8 cellular contexts compared by ENCODE assay signal in genomic region chr19:19034204-19034624, GRCh38. TPM values are rescaled to one million over a fixed set of nuclear protein-coding genes. Genes with fewer than 3 reads are reported as not detected.
DNase-seq lines count a peak whose midpoint lies in the region; ATAC-seq, FAIRE-seq and TF ChIP-seq lines count a peak whose summit lies in the region.

No MANE protein-coding gene starts in this region.

- TF ChIP-seq CTCF in GM13977 (IDR thresholded peaks at IDR 0.05; ENCODE audit: extremely low read depth, insufficient read depth, missing control alignments) (no peak), H1 (IDR thresholded peaks at IDR 0.05; ENCODE audit: control extremely low read depth in 1 of 3, insufficient read depth in 1 of 3, low read depth in 1 of 3, low read length in 3 of 3) (no peak)

- no peak overlapping the region for H3K23ac ChIP-seq in H1 (ENCODE audit: insufficient read length)

- FAIRE-seq in H1 (lab: Jason Lieb, UNC) = no peak

- TF ChIP-seq RAD21 in H1 (IDR thresholded peaks at IDR 0.05 in 1 of 2, conservative IDR thresholded peaks at IDR 0.05 in 1 of 2; ENCODE audit: low read depth in 2 of 2, low read length in 2 of 2) = no peak

- no peak overlapping the region; the same call in 1 of the 2 replicates for H3K18ac ChIP-seq in H1 (ENCODE audit: extremely low read depth, low read length)

- H3K27ac ChIP-seq in H1 (ENCODE audit: low read depth, low read length) (no peak overlapping the region), muscle layer of duodenum (ENCODE audit: low read length) (peak overlapping the region; percentile 58)

- H4K8ac ChIP-seq in H1 (ENCODE audit: extremely low read depth, insufficient read depth, low read length) = no peak overlapping the region

- ATAC-seq in GM21526 (IDR thresholded peaks at IDR 0.05; ENCODE audit: low FRiP score, unreplicated experiment) = no peak

- peaks cover 23% of the 10 kb centered on the region for H3K79me1 ChIP-seq in H1 (ENCODE audit: low read depth, low read length)

- CTCF ChIA-PET in H1 (lab: Charles Lee; ENCODE audit: partially characterized antibody) = interaction anchor here (0.7 to 5.0 kb wide), 3 partner anchors 15 to 23 kb away, joined by 3 to 18 read pairs (median 4); no protein-coding TSS in a partner anchor

- H3K9ac ChIP-seq in H1 (replicated peaks in 1 of 4; ENCODE audit: extremely low read depth in 1 of 4, low read depth in 3 of 4, low read length in 3 of 4) = peak overlapping the region in 1 of 4 experiments; percentile 84; a peak in 4 of 7 replicates

- H2AFZ ChIP-seq in H1 (ENCODE audit: low read length) = no peak overlapping the region

- H3K4me2 ChIP-seq in H1 (ENCODE audit: insufficient read depth in 1 of 2, low read depth in 2 of 2, low read length in 2 of 2) = peak overlapping the region; percentile 85 to 87

- no peak for TF ChIP-seq POLR2A in H1 (IDR thresholded peaks at IDR 0.05; ENCODE audit: control extremely low read depth in 1 of 2, low read depth in 2 of 2, low read length in 2 of 2)

- H4K91ac ChIP-seq in H1 (replicated peaks; ENCODE audit: insufficient read length, low read length) = no peak overlapping the region

- peak overlapping the region; percentile 87 for H3K4ac ChIP-seq in H1 (replicated peaks; ENCODE audit: insufficient read length, low read depth, low read length)

- no peak overlapping the region for H2AK5ac ChIP-seq in H1 (ENCODE audit: low read depth, low read length)

- 10% methylated on average over 10 of the region's 10 CpGs; no CpG with 5 or more reads in 1 of the 2 experiments for WGBS in H1 (ENCODE audit: extremely low coverage in 1 of 2, insufficient coverage in 1 of 2, insufficient read length in 1 of 2, insufficient replicate concordance in 2 of 2, low coverage in 1 of 2, low lambda C conversion rate in 2 of 2, missing lambda C conversion rate in 1 of 2), 2 experiments

- no peak overlapping the region for H3K14ac ChIP-seq in H1 (ENCODE audit: insufficient read length)

- peaks cover 7% of the 10 kb centered on the region for H3K23me2 ChIP-seq in H1 (ENCODE audit: low read depth, low read length)

- 0 out of 2 replicates have a peak overlapping the region, but pooled peaks have one; percentile 18 for H2BK5ac ChIP-seq in H1 (ENCODE audit: low read depth, low read length)

- H3K4me3 ChIP-seq in H1 (ENCODE audit: extremely low read depth in 1 of 4, insufficient read depth in 2 of 4, low read depth in 3 of 4, low read length in 4 of 4) = peak overlapping the region; percentile 80 to 98 (median 86)
- H3K4me3 ChIP-seq in muscle layer of duodenum (ENCODE audit: low read depth in 1 of 2, low read length in 2 of 2) = peak overlapping the region; percentile 67 to 91

- H2BK20ac ChIP-seq in H1 (ENCODE audit: low read length) = no peak overlapping the region

- peak overlapping the region; percentile 60 for H3K56ac ChIP-seq in H1 (replicated peaks; ENCODE audit: insufficient read length, low read depth, low read length)

- H2BK120ac ChIP-seq in H1 (replicated peaks; ENCODE audit: low read depth, low read length) = no peak overlapping the region

- H2BK15ac ChIP-seq in H1 (ENCODE audit: low read length) = no peak overlapping the region

- H3K36me3 ChIP-seq in H1 (ENCODE audit: control insufficient read depth in 2 of 4, insufficient read depth in 4 of 4, low read length in 3 of 4) (peaks cover 6 to 25% (median 19%) of the 10 kb centered on the region in 4 experiments), muscle layer of duodenum (ENCODE audit: control insufficient read depth in 1 of 2, insufficient read depth in 2 of 2, low read length in 2 of 2) (peaks cover 0 to 11% of the 10 kb centered on the region in 2 donors)

- H3K4me1 ChIP-seq in H1 (replicated peaks in 1 of 4; ENCODE audit: control insufficient read depth in 3 of 4, insufficient read depth in 4 of 4, low read length in 3 of 4) = peaks cover 0 to 3% (median 3%) of the 10 kb centered on the region in 4 experiments; a peak in 3 of 7 replicates
- peaks cover 0 to 20% of the 10 kb centered on the region in 2 donors for H3K4me1 ChIP-seq in muscle layer of duodenum (ENCODE audit: control insufficient read depth in 1 of 2, insufficient read depth in 2 of 2, low read length in 2 of 2)

- H4K20me1 ChIP-seq in H1 (replicated peaks in 1 of 2; ENCODE audit: control insufficient read depth in 1 of 2, insufficient read depth in 2 of 2, low read length in 2 of 2) = peaks cover 13 to 15% of the 10 kb centered on the region in 2 experiments

- peak overlapping the region; percentile 14 for H4K5ac ChIP-seq in H1 (ENCODE audit: insufficient read length, low read depth, low read length)

- DNase-seq in GM13977 (ENCODE audit: low spot score) (peak; percentile 84), HS-27A (ENCODE audit: low read depth) (peak; percentile 41), NOMO-1 treated with DMSO at 0.1 percent for 48 hours (lab: John Stamatoyannopoulos, UW; ENCODE audit: unreplicated experiment) (peak; percentile 95), H1 (ENCODE audit: low read depth in 1 of 2, low spot score in 2 of 2) (peak; percentile 36 to 66)
- DNase-seq in activated CD8-positive, alpha-beta memory T cell treated with anti-CD3 and anti-CD28 coated beads for 1 hour (ENCODE audit: extremely low read depth in 1 of 2, low read depth in 1 of 2) = peak; percentile 25 to 38
- DNase-seq in stimulated activated CD8-positive, alpha-beta memory T cell treated with anti-CD3 and anti-CD28 coated beads, Interleukin-7, amount 100 ng/mL, for 4 hours (ENCODE audit: low read depth in 2 of 2) = peak; percentile 56 to 73

- H3K79me2 ChIP-seq in H1 (ENCODE audit: control insufficient read depth in 1 of 2, insufficient read depth in 2 of 2, low read length in 2 of 2) = peaks cover 7 to 68% of the 10 kb centered on the region in 2 experiments; a peak in 3 of 4 replicates

- no peak for TF ChIP-seq EP300 in H1 (IDR thresholded peaks at IDR 0.05; ENCODE audit: borderline replicate concordance in 1 of 2, low read depth in 2 of 2, low read length in 2 of 2)

- no peaks in the 10 kb centered on the region for H3K27me3 ChIP-seq in H1 (replicated peaks in 1 of 4; ENCODE audit: control insufficient read depth in 3 of 4, extremely low read depth in 1 of 4, insufficient read depth in 3 of 4, low read length in 3 of 4)
- no peaks in the 10 kb centered on the region for H3K27me3 ChIP-seq in muscle layer of duodenum (ENCODE audit: low read depth, low read length)

- H3K9me3 ChIP-seq in H1 (ENCODE audit: insufficient read depth in 2 of 2, low read depth in 1 of 2, low read length in 1 of 2) = peaks cover 12 to 13% of the 10 kb centered on the region in 2 experiments
- H3K9me3 ChIP-seq in muscle layer of duodenum (ENCODE audit: control insufficient read depth in 1 of 2, low read length in 2 of 2) = no peaks in the 10 kb centered on the region

- POLR2A ChIA-PET in H1 (lab: Charles Lee; ENCODE audit: partially characterized antibody) = interaction anchor here (1.4 kb wide), 1 partner anchor 101 kb away, joined by 4 read pairs; no protein-coding TSS in a partner anchor

- in situ Hi-C loops in GM13977 (cut with MboI; ENCODE audit: low pct_unique_long_range_greater_than_20kb, low sequenced_read_pairs, unreplicated experiment) = no loop called here

- no peak overlapping the region for H2BK12ac ChIP-seq in H1 (ENCODE audit: low read depth, low read length)

TF ChIP-seq in H1, 55 proteins besides CTCF, POLR2A, EP300 and RAD21 (continues in another document):
- TF ChIP-seq CBX5 (IDR thresholded peaks at IDR 0.05; ENCODE audit: low read depth, low read length) = no peak
- no peak for TF ChIP-seq BCL11A (IDR thresholded peaks at IDR 0.05; ENCODE audit: low read depth in 2 of 2, low read length in 2 of 2)
- TF ChIP-seq EGR1 (IDR thresholded peaks at IDR 0.05; ENCODE audit: borderline replicate concordance, low read depth, low read length) = no peak
- peak; percentile 77 for TF ChIP-seq SAP30 (IDR thresholded peaks at IDR 0.05; ENCODE audit: insufficient read depth, insufficient replicate concordance, low read length)
- TF ChIP-seq TCF12 (IDR thresholded peaks at IDR 0.05; ENCODE audit: low read depth, low read length) = no peak
- peak; percentile 47; the same call in 1 of the 2 replicates for TF ChIP-seq MAX (IDR thresholded peaks at IDR 0.05)

RNA-seq across cellular contexts. Expression of gene ARMC6, which starts 0.8 kb away (rescaled TPM):
- 68.3 and 73.7 TPM in 2 replicates for total RNA-seq in H1 (2021; fragmentation: NEBNext Ultra II Directional; extraction: Animal tissue kit (Norgen Biotek cat#: 25700))
- polyA plus RNA-seq in H1 (2011; rRNA removed) = 67.1 and 87.0 TPM in 2 replicates
- 81.6 TPM for polyA plus RNA-seq in H1 (2011; cell fraction: cytosol; rRNA removed)
- polyA plus RNA-seq in H1 (2011; cell fraction: nucleus; rRNA removed) = 85.0 TPM
- 64.7 to 67.4 TPM (median 66.0 TPM) in 4 replicates for polyA plus RNA-seq in H1 (2012, experiment 1 of 2)
- polyA plus RNA-seq in H1 (2012, experiment 2 of 2) = 71.8 TPM
- polyA plus RNA-seq in H1 (2013, experiment 1 of 2) = 29.2 TPM
- 30.1 TPM for polyA plus RNA-seq in H1 (2013, experiment 2 of 2)
- polyA minus RNA-seq in H1 (2011; rRNA and poly(A)+ RNA removed) = 70.4 and 79.2 TPM in 2 replicates
- 56.6 TPM for polyA minus RNA-seq in H1 (2011; cell fraction: cytosol; rRNA and poly(A)+ RNA removed)
- polyA minus RNA-seq in H1 (2011; cell fraction: nucleus; rRNA and poly(A)+ RNA removed) = 44.6 TPM

RNA-seq across cellular contexts. Expression of gene SUGP2, which starts 0.9 kb away (rescaled TPM):
- 106 and 114 TPM in 2 replicates for total RNA-seq in H1 (2021; fragmentation: NEBNext Ultra II Directional; extraction: Animal tissue kit (Norgen Biotek cat#: 25700))
- polyA plus RNA-seq in H1 (2011; rRNA removed) = 57.7 and 76.6 TPM in 2 replicates
- 111 TPM for polyA plus RNA-seq in H1 (2011; cell fraction: cytosol; rRNA removed)
- polyA plus RNA-seq in H1 (2011; cell fraction: nucleus; rRNA removed) = 292 TPM
- 78.9 to 101 TPM (median 93.9 TPM) in 4 replicates for polyA plus RNA-seq in H1 (2012, experiment 1 of 2)
- polyA plus RNA-seq in H1 (2012, experiment 2 of 2) = 16.4 TPM
- 104 TPM for polyA plus RNA-seq in H1 (2013, experiment 1 of 2)
- polyA plus RNA-seq in H1 (2013, experiment 2 of 2) = 87.0 TPM
- polyA minus RNA-seq in H1 (2011; rRNA and poly(A)+ RNA removed) = 45.0 and 55.2 TPM in 2 replicates
- 33.8 TPM for polyA minus RNA-seq in H1 (2011; cell fraction: cytosol; rRNA and poly(A)+ RNA removed)
- polyA minus RNA-seq in H1 (2011; cell fraction: nucleus; rRNA and poly(A)+ RNA removed) = 74.1 TPM

RNA-seq across cellular contexts. Expression of gene SLC25A42, which starts 29.6 kb away (rescaled TPM):
- total RNA-seq in H1 (2021; fragmentation: NEBNext Ultra II Directional; extraction: Animal tissue kit (Norgen Biotek cat#: 25700)) = 4.1 and 6.2 TPM in 2 replicates
- polyA plus RNA-seq in H1 (2011; rRNA removed) = 5.9 and 10.5 TPM in 2 replicates
- polyA plus RNA-seq in H1 (2011; cell fraction: cytosol; rRNA removed) = 8.0 TPM
- polyA plus RNA-seq in H1 (2011; cell fraction: nucleus; rRNA removed) = 23.0 TPM
- 5.2 to 8.6 TPM (median 7.7 TPM) in 4 replicates for polyA plus RNA-seq in H1 (2012, experiment 1 of 2)
- polyA plus RNA-seq in H1 (2012, experiment 2 of 2) = 7.8 TPM
- 5.2 TPM for polyA plus RNA-seq in H1 (2013, experiment 1 of 2)
- 4.3 TPM for polyA plus RNA-seq in H1 (2013, experiment 2 of 2)
- 3.4 and 6.9 TPM in 2 replicates for polyA minus RNA-seq in H1 (2011; rRNA and poly(A)+ RNA removed)
- 3.6 TPM for polyA minus RNA-seq in H1 (2011; cell fraction: cytosol; rRNA and poly(A)+ RNA removed)
- 5.3 TPM for polyA minus RNA-seq in H1 (2011; cell fraction: nucleus; rRNA and poly(A)+ RNA removed)

Comparison
In these comparisons a context has a peak if more than half of its experiments do, and no peak if none do; other contexts are left out.
1. DNase-seq: peak in every context shown above with its lines; median percentile 95 in NOMO-1 treated with DMSO at 0.1 percent for 48 hours; 84 in GM13977; 64 in stimulated activated CD8-positive, alpha-beta memory T cell treated with anti-CD3 and anti-CD28 coated beads, Interleukin-7, amount 100 ng/mL, for 4 hours; 51 in H1; 41 in HS-27A; 32 in activated CD8-positive, alpha-beta memory T cell treated with anti-CD3 and anti-CD28 coated beads for 1 hour.